Comparison of ENCODE assay signal across 20 cellular contexts in genomic region chr9:109027176-109027575, GRCh38. TPM values are rescaled to one million over a fixed set of nuclear protein-coding genes. Genes with fewer than 3 reads are reported as not detected.
DNase-seq lines count a peak whose midpoint lies in the region; ATAC-seq and TF ChIP-seq lines count a peak whose summit lies in the region.
"Had no signal": no experiment of that assay in that cellular context is flagged by ENCODE, and none has a peak within 500 bp of the region (broad histone marks: within the 10 kb centered on the region; RNA-seq: fewer than 3 reads in every experiment).

No MANE protein-coding gene starts in this region.

- H3K4me1 ChIP-seq in endodermal cell (ENCODE audit: control insufficient read depth, insufficient read depth, low read length): peaks cover 6% of the 10 kb centered on the region
- H3K4me1 ChIP-seq in hepatocyte (ENCODE audit: insufficient read depth): no peaks in the 10 kb centered on the region
- peaks cover 0 to 34% (median 6%) of the 10 kb centered on the region in 4 donors for H3K4me1 ChIP-seq in tibial nerve
- no peaks in the 10 kb centered on the region for H3K4me1 ChIP-seq in suprapubic skin

- peak overlapping the region; percentile 15 for H3K4me2 ChIP-seq in hepatocyte
- H3K4me2 ChIP-seq: KMS-11 had no signal

- no peak for TF ChIP-seq CTCF in VCaP (conservative IDR thresholded peaks at IDR 0.05)
- TF ChIP-seq CTCF in endodermal cell (conservative IDR thresholded peaks at IDR 0.05): no peak
- TF ChIP-seq CTCF in hepatocyte (IDR thresholded peaks at IDR 0.05; ENCODE audit: poor library complexity): no peak
- TF ChIP-seq CTCF in tibial nerve (IDR thresholded peaks at IDR 0.05): no peak
- TF ChIP-seq CTCF in suprapubic skin (IDR thresholded peaks at IDR 0.05): no peak

- H3K36me3 Mint-ChIP-seq in endodermal cell (ENCODE audit: low read depth): peaks cover 12% of the 10 kb centered on the region

- H3K27me3 ChIP-seq in endodermal cell (ENCODE audit: control insufficient read depth, insufficient read depth, low read length, poor library complexity, severe bottlenecking) (no peaks in the 10 kb centered on the region), hepatocyte (no peaks in the 10 kb centered on the region), tibial nerve (no peaks in the 10 kb centered on the region), suprapubic skin (no peaks in the 10 kb centered on the region)
- H3K27me3 ChIP-seq: tibial artery had no signal

- no peak for TF ChIP-seq POLR2A in tibial nerve (IDR thresholded peaks at IDR 0.05)
- no peak for TF ChIP-seq POLR2A in suprapubic skin (IDR thresholded peaks at IDR 0.05)

- H2AFZ ChIP-seq in hepatocyte: no peak overlapping the region

- H3K9me3 ChIP-seq in endodermal cell (ENCODE audit: control insufficient read depth, low read length) (no peaks in the 10 kb centered on the region), hepatocyte (ENCODE audit: low read depth) (no peaks in the 10 kb centered on the region), tibial nerve (no peaks in the 10 kb centered on the region), suprapubic skin (no peaks in the 10 kb centered on the region)
- H3K9me3 ChIP-seq: tibial artery had no signal

- no peak overlapping the region for H3K9ac ChIP-seq in endodermal cell (ENCODE audit: extremely low read depth, low read length, poor library complexity, severe bottlenecking)
- H3K9ac ChIP-seq: KMS-11 had no signal

- H3K4me1 Mint-ChIP-seq in endodermal cell: peaks cover 55% of the 10 kb centered on the region
- H3K4me1 Mint-ChIP-seq: B cell had no signal

- WGBS in endodermal cell (ENCODE audit: insufficient coverage in 1 of 2, insufficient read length in 1 of 2), 2 experiments: 83% methylated on average over 2 of the region's 2 CpGs; no CpG with 5 or more reads in 1 of the 2 experiments
- WGBS in hepatocyte (ENCODE audit: low lambda C conversion rate, missing lambda C conversion rate): 41% methylated on average over 2 of the region's 2 CpGs
- 22 to 29% methylated on average over 2 of the region's 2 CpGs for WGBS in tibial nerve, 2 donors
- WGBS in suprapubic skin: 34% methylated on average over 2 of the region's 2 CpGs

- ATAC-seq in HG03342 (IDR thresholded peaks at IDR 0.05; ENCODE audit: unreplicated experiment): no peak
- ATAC-seq: sciatic nerve; stimulated activated naive B cell treated with anti-CD40 and anti-IgM and Interleukin-4, amounts not matched to agents 10 μg/mL and 1 μg/mL and 100 μg/mL, for 72 hours had no signal

- H3K79me2 ChIP-seq in hepatocyte: peaks cover 26% of the 10 kb centered on the region

- TF ChIP-seq EP300 in tibial nerve (IDR thresholded peaks at IDR 0.05) (no peak), suprapubic skin (IDR thresholded peaks at IDR 0.05) (no peak)

- peaks cover 10% of the 10 kb centered on the region for H3K36me3 ChIP-seq in endodermal cell (ENCODE audit: control insufficient read depth, insufficient read depth, low read length)
- no peaks in the 10 kb centered on the region for H3K36me3 ChIP-seq in hepatocyte (replicated peaks; ENCODE audit: insufficient read depth, low read depth)
- peaks cover 0 to 2% (median under 1%) of the 10 kb centered on the region in 3 donors for H3K36me3 ChIP-seq in tibial nerve
- peaks cover 5% of the 10 kb centered on the region for H3K36me3 ChIP-seq in suprapubic skin

- peak overlapping the region; percentile 38 for H3K27ac Mint-ChIP-seq in endodermal cell
- H3K27ac Mint-ChIP-seq: B cell; stimulated activated naive B cell treated with anti-CD40 and anti-IgM and Interleukin-4, amounts not matched to agents 10 μg/mL and 1 μg/mL and 100 μg/mL, for 72 hours had no signal

- H3K27ac ChIP-seq in VCaP (peak overlapping the region; percentile 2; the same call in 1 of the 2 replicates), endodermal cell (ENCODE audit: low read depth, low read length) (no peak overlapping the region), hepatocyte (peak overlapping the region; percentile 37), tibial nerve (peak overlapping the region in 3 of 4 donors; percentile 11 to 56 (median 32)), suprapubic skin (no peak overlapping the region)
- H3K27ac ChIP-seq: KMS-11, tibial artery had no signal

- DNase-seq in endodermal cell (no peak), hepatocyte (ENCODE audit: low spot score) (peak; percentile 49), tibial nerve (ENCODE audit: low spot score in 2 of 2) (no peak), OCI-M2 (lab: John Stamatoyannopoulos, UW; ENCODE audit: unreplicated experiment) (no peak), suprapubic skin (ENCODE audit: low spot score in 2 of 2) (no peak), NCI-H2107 treated with DMSO at 0.1 percent for 48 hours (lab: John Stamatoyannopoulos, UW; ENCODE audit: unreplicated experiment) (no peak)
- DNase-seq: activated CD4-positive, alpha-beta T cell treated with anti-CD3 and anti-CD28 coated beads for 4 hours; activated gamma-delta T cell; amygdala; NCI-H1092; NCI-H2081 treated with DMSO at 0.1 percent for 48 hours; NCI-H510A treated with DMSO at 0.1 percent for 48 hours; stimulated activated naive B cell treated with anti-CD40 and anti-IgM and Interleukin-4, amounts not matched to agents 10 μg/mL and 1 μg/mL and 100 μg/mL, for 72 hours; SW 1271; tibial artery had no signal

- H4K20me1 ChIP-seq in hepatocyte (ENCODE audit: insufficient read depth, poor library complexity, severe bottlenecking): no peaks in the 10 kb centered on the region

- no peak overlapping the region for H3K4me3 Mint-ChIP-seq in endodermal cell
- H3K4me3 Mint-ChIP-seq: B cell; stimulated activated naive B cell treated with anti-CD40 and anti-IgM and Interleukin-4, amounts not matched to agents 10 μg/mL and 1 μg/mL and 100 μg/mL, for 72 hours had no signal

- no peaks in the 10 kb centered on the region for H3K27me3 Mint-ChIP-seq in endodermal cell (ENCODE audit: insufficient read depth)
- H3K27me3 Mint-ChIP-seq: B cell; stimulated activated naive B cell treated with anti-CD40 and anti-IgM and Interleukin-4, amounts not matched to agents 10 μg/mL and 1 μg/mL and 100 μg/mL, for 72 hours had no signal

- no peaks in the 10 kb centered on the region for H3K9me2 ChIP-seq in hepatocyte (replicated peaks; ENCODE audit: insufficient read depth)

- no peaks in the 10 kb centered on the region for H3K9me3 Mint-ChIP-seq in endodermal cell
- H3K9me3 Mint-ChIP-seq: stimulated activated naive B cell treated with anti-CD40 and anti-IgM and Interleukin-4, amounts not matched to agents 10 μg/mL and 1 μg/mL and 100 μg/mL, for 72 hours had no signal

- no peak overlapping the region for H3K4me3 ChIP-seq in endodermal cell (ENCODE audit: low read length)
- H3K4me3 ChIP-seq in hepatocyte: no peak overlapping the region
- no peak overlapping the region for H3K4me3 ChIP-seq in tibial nerve
- H3K4me3 ChIP-seq in suprapubic skin: no peak overlapping the region
- H3K4me3 ChIP-seq: tibial artery had no signal

RNA-seq across cellular contexts. Expression of gene CTNNAL1, which starts 13.9 kb away (rescaled TPM):
- total RNA-seq in endodermal cell: 10 to 100 TPM; 80.1 to 82.1 TPM
- 57.1 TPM for polyA plus RNA-seq in endodermal cell (2013, experiment 1 of 2)
- polyA plus RNA-seq in endodermal cell (2013, experiment 2 of 2): 57.2 TPM
- total RNA-seq in hepatocyte: 46.3 and 54.5 TPM in 2 replicates
- 57.4 and 64.1 TPM in 2 replicates for polyA plus RNA-seq in hepatocyte
- 100 to 1,000 TPM in 3 of 4 donors, 10 to 100 TPM in 1; 52.8 to 144 (median 118) TPM for total RNA-seq in tibial nerve
- 10 to 100 TPM; 13.0 to 23.2 (median 16.0) TPM for total RNA-seq in suprapubic skin

Comparison
In these comparisons a context has a peak if more than half of its experiments do, and no peak if none do; other contexts are left out.
1. H3K27ac ChIP-seq: peak in VCaP (single experiment), hepatocyte (single experiment) and tibial nerve (3 of 4); none in endodermal cell (single experiment) and suprapubic skin (single experiment).